8 cellular contexts compared by ENCODE assay signal in genomic region chr4:2786152-2786671, GRCh38. TPM values are rescaled to one million over a fixed set of nuclear protein-coding genes. Genes with fewer than 3 reads are reported as not detected.
DNase-seq lines count a peak whose midpoint lies in the region; ATAC-seq and TF ChIP-seq lines count a peak whose summit lies in the region.
"Had no signal": no experiment of that assay in that cellular context is flagged by ENCODE, and none has a peak within 500 bp of the region (broad histone marks: within the 10 kb centered on the region; RNA-seq: fewer than 3 reads in every experiment).

No MANE protein-coding gene starts in this region.

- peaks cover 0 to 2% of the 10 kb centered on the region in 2 donors for H3K36me3 Mint-ChIP-seq in naive B cell

- H3K4me2 ChIP-seq in GM23248 (ENCODE audit: unreplicated experiment): no peak overlapping the region

- H3K4me1 ChIP-seq in stomach (peaks cover 9 to 46% (median 33%) of the 10 kb centered on the region in 4 donors), GM23248 (ENCODE audit: insufficient read depth) (no peaks in the 10 kb centered on the region)

- H3K36me3 ChIP-seq in stomach: no peaks in the 10 kb centered on the region
- no peaks in the 10 kb centered on the region for H3K36me3 ChIP-seq in GM23248 (ENCODE audit: low read depth)
- H3K36me3 ChIP-seq: esophagus squamous epithelium had no signal

- DNase-seq in NAMALWA (ENCODE audit: low spot score): peak; percentile 36
- peak; percentile 83 for DNase-seq in activated T-cell treated with anti-CD3 and anti-CD28 coated beads for 4 hours
- peak; percentile 82 for DNase-seq in naive B cell
- peak; percentile 22 for DNase-seq in stomach
- no peak for DNase-seq in COLO829 (ENCODE audit: low spot score)
- no peak for DNase-seq in GM23248
- no peak for DNase-seq in SKM-1 (lab: John Stamatoyannopoulos, UW; ENCODE audit: unreplicated experiment)
- DNase-seq: esophagus squamous epithelium had no signal

- WGBS in stomach, 5 donors: 73 to 94% (median 90%) methylated on average over 5 to 7 of the region's 7 CpGs
- WGBS in GM23248 (ENCODE audit: low coverage in 1 of 2, low lambda C conversion rate in 2 of 2, missing lambda C conversion rate in 2 of 2), 2 experiments: 92 to 97% methylated on average over 7 of the region's 7 CpGs

- H3K4me3 Mint-ChIP-seq in naive B cell: peak overlapping the region; percentile 40 to 88 (median 77)

- H3K9me2 ChIP-seq in GM23248 (ENCODE audit: insufficient read depth): no peaks in the 10 kb centered on the region

- no peak for TF ChIP-seq POLR2A in stomach (IDR thresholded peaks at IDR 0.05)

- H3K27me3 ChIP-seq in stomach (no peaks in the 10 kb centered on the region), GM23248 (replicated peaks; ENCODE audit: insufficient read depth) (no peaks in the 10 kb centered on the region)
- H3K27me3 ChIP-seq: esophagus squamous epithelium had no signal

- H2AFZ ChIP-seq in GM23248: no peak overlapping the region

- peak overlapping the region in 3 of 5 donors; percentile 46 to 78 (median 60) for H3K27ac ChIP-seq in stomach
- no peak overlapping the region for H3K27ac ChIP-seq in GM23248

- no peak for TF ChIP-seq CTCF in stomach (IDR thresholded peaks at IDR 0.05)

- H3K4me3 ChIP-seq in stomach (no peak overlapping the region), GM23248 (no peak overlapping the region)
- H3K4me3 ChIP-seq: esophagus squamous epithelium had no signal

- no peaks in the 10 kb centered on the region for H3K79me2 ChIP-seq in GM23248 (ENCODE audit: insufficient read depth)

- in situ Hi-C loops in GM23248 (cut with MboI): no loop called here

- H3K9me3 ChIP-seq in stomach (no peaks in the 10 kb centered on the region), GM23248 (ENCODE audit: low read depth) (no peaks in the 10 kb centered on the region)
- H3K9me3 ChIP-seq: esophagus squamous epithelium had no signal

- TF ChIP-seq EP300 in stomach (IDR thresholded peaks at IDR 0.05): no peak

- no peaks in the 10 kb centered on the region for H3K27me3 Mint-ChIP-seq in naive B cell

- H3K4me1 Mint-ChIP-seq in naive B cell: peaks cover 39 to 71% (median 62%) of the 10 kb centered on the region in 3 donors

- no peaks in the 10 kb centered on the region for H4K20me1 ChIP-seq in GM23248 (ENCODE audit: insufficient read depth)

- H3K9me3 Mint-ChIP-seq in naive B cell: peaks cover 0 to 18% (median 6%) of the 10 kb centered on the region in 7 donors

- H3K27ac Mint-ChIP-seq in naive B cell: peak overlapping the region; percentile 99 to 100 (median 100)

- H3K9ac ChIP-seq in GM23248: no peak overlapping the region

- no peaks in the 10 kb centered on the region for H3F3A ChIP-seq in GM23248 (ENCODE audit: insufficient read depth)

- ATAC-seq in naive B cell (ENCODE audit: low read depth in 2 of 2): peak; percentile 70 to 80

- intact Hi-C loops in stomach (cut with DNase I; ENCODE audit: low total_unique reads): no loop called here

RNA-seq across cellular contexts. Expression of gene SH3BP2, which starts 6.7 kb away (rescaled TPM):
- polyA plus RNA-seq in naive B cell (ENCODE audit: low read depth in 6 of 6): 10 to 100 TPM; 14.3 to 91.1 (median 28.7) TPM
- total RNA-seq in stomach: 100 to 1,000 TPM in 2 of 5 donors, 10 to 100 TPM in 3; 31.8 to 151 (median 89.9) TPM
- 10 to 100 TPM in 2 of 3 donors, 1 to 10 TPM in 1; 9.0 to 26.7 (median 11.1) TPM for polyA plus RNA-seq in stomach
- 31.2 and 46.3 TPM in 2 replicates for total RNA-seq in GM23248 (2014; rRNA removed; shearing (Covaris generic))
- polyA plus RNA-seq in GM23248 (2016; fragmentation: Nextera tagmentation; extraction: Ambion mirVana): 19.1 and 20.9 TPM in 2 replicates

RNA-seq across cellular contexts. Expression of gene TNIP2, which starts 30.1 kb away (rescaled TPM):
- polyA plus RNA-seq in naive B cell (ENCODE audit: low read depth in 6 of 6) (10 to 100 TPM; 25.4 to 36.2 (median 35.3) TPM), stomach (10 to 100 TPM; 36.1 to 42.5 (median 37.6) TPM), GM23248 (2016; fragmentation: Nextera tagmentation; extraction: Ambion mirVana) (40.6 and 41.0 TPM in 2 replicates)
- 100 to 1,000 TPM in 2 of 5 donors, 10 to 100 TPM in 3; 18.7 to 194 (median 59.6) TPM for total RNA-seq in stomach
- 55.2 and 64.6 TPM in 2 replicates for total RNA-seq in GM23248 (2014; rRNA removed; shearing (Covaris generic))

RNA-seq across cellular contexts. Expression of gene ADD1, which starts 57.4 kb away (rescaled TPM):
- 100 to 1,000 TPM; 325 to 440 (median 349) TPM for polyA plus RNA-seq in naive B cell (ENCODE audit: low read depth in 6 of 6)
- 1,000 to 10,000 TPM in 1 of 5 donors, 100 to 1,000 TPM in 4; 162 to 1,174 (median 290) TPM for total RNA-seq in stomach
- 100 to 1,000 TPM; 103 to 197 (median 127) TPM for polyA plus RNA-seq in stomach
- total RNA-seq in GM23248 (2014; rRNA removed; shearing (Covaris generic)): 188 and 219 TPM in 2 replicates
- 175 and 181 TPM in 2 replicates for polyA plus RNA-seq in GM23248 (2016; fragmentation: Nextera tagmentation; extraction: Ambion mirVana)

Comparison
In these comparisons a context has a peak if more than half of its experiments do, and no peak if none do; other contexts are left out.
1. DNase-seq: peak in NAMALWA (single experiment), activated T-cell treated with anti-CD3 and anti-CD28 coated beads for 4 hours (single experiment), naive B cell (single experiment) and stomach (single experiment); none in COLO829 (single experiment), GM23248 (single experiment) and SKM-1 (single experiment).